ENCODE assay signal across 1 cellular context in the genomic region with DNA sequence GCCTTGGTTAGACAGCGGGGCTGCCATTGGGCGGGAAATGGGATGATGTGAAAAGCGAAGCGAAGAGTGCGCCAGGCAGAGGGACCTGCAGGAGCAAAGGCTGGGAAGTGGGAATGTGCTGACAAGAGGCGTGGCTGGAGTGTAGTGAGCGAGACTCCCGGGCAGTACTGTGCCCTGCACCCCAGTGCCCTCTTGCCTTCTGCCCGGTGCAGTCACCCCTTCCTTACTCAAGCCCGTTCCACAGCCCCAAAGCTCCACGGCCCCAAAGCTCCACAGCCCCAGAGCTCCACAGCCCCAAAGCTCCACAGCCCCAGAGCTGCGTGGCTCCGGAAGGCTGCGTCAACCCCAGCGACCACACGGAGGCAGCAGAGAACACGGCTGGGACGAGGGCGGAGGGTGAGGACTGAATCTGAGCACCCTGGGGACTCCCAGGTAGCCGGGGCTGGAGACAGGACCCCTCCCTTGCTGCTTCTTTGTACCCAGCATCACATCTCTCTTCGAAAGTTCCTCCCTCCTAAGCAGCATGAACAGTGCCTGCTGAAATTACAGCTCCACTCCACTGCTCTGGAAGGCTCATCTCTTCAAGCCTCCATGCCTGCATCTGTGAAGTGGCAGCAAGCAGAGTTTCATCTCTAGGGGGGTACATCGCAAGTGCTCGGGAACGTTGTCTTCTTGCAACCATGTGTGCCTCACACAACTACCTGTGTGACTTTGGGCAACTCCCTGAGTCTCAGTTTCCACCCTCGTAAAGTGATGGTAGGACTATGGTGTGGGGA.
TF ChIP-seq lines count a peak whose summit lies in the region.

No MANE protein-coding gene starts in this region.

TF ChIP-seq in K562, 482 proteins besides CTCF, POLR2A, EP300 and RAD21 (continued from another document and continues in another):
- TF ChIP-seq, protein P1, sequence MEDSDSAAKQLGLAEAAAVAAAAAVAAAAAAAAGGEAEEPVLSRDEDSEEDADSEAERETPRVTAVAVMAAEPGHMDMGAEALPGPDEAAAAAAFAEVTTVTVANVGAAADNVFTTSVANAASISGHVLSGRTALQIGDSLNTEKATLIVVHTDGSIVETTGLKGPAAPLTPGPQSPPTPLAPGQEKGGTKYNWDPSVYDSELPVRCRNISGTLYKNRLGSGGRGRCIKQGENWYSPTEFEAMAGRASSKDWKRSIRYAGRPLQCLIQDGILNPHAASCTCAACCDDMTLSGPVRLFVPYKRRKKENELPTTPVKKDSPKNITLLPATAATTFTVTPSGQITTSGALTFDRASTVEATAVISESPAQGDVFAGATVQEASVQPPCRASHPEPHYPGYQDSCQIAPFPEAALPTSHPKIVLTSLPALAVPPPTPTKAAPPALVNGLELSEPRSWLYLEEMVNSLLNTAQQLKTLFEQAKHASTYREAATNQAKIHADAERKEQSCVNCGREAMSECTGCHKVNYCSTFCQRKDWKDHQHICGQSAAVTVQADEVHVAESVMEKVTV (CRISPR knock-in tag; IDR thresholded peaks at IDR 0.05) = peak; percentile 65; the same call in 1 of the 2 replicates
- TF ChIP-seq ZNF766 (CRISPR knock-in tag; conservative IDR thresholded peaks at IDR 0.05) (no peak), RB1 (IDR thresholded peaks at IDR 0.05; ENCODE audit: low read depth) (peak; percentile 52; the same call in 1 of the 2 replicates), KAT2B (IDR thresholded peaks at IDR 0.05; ENCODE audit: low read depth, low read length) (no peak), ZSCAN32 (CRISPR knock-in tag; IDR thresholded peaks at IDR 0.05) (no peak), ARID2 (IDR thresholded peaks at IDR 0.05) (peak; percentile 51), ATF3 (IDR thresholded peaks at IDR 0.05) (no peak), ATF3 (CRISPR knock-in tag; conservative IDR thresholded peaks at IDR 0.05) (no peak), PRDM10 (IDR thresholded peaks at IDR 0.05; ENCODE audit: partially characterized antibody) (no peak), CREM (IDR thresholded peaks at IDR 0.05; ENCODE audit: low read depth) (peak; percentile 47; the same call in 1 of the 2 replicates), TAL1 (IDR thresholded peaks at IDR 0.05) (no peak), PRPF4 (IDR thresholded peaks at IDR 0.05; ENCODE audit: insufficient read depth, low read depth, low read length, poor library complexity, severe bottlenecking) (no peak), NR4A1 (CRISPR knock-in tag; IDR thresholded peaks at IDR 0.05) (no peak), NR4A1 (tag; IDR thresholded peaks at IDR 0.05) (no peak), MAX (CRISPR knock-in tag; IDR thresholded peaks at IDR 0.05) (0 out of 2 replicates have a peak, but pooled peaks have one; percentile 47), PTRF (tag; IDR thresholded peaks at IDR 0.05) (no peak), MAFF (IDR thresholded peaks at IDR 0.05; ENCODE audit: low read length) (no peak), SIX5 (IDR thresholded peaks at IDR 0.05; ENCODE audit: borderline replicate concordance in 1 of 2, insufficient read depth in 1 of 2, low read depth in 1 of 2, low read length in 2 of 2) (no peak), CREB1 (IDR thresholded peaks at IDR 0.05) (no peak), CREB1 (CRISPR knock-in tag; IDR thresholded peaks at IDR 0.05) (peak; percentile 52; the same call in 1 of the 2 replicates), RAD51 (IDR thresholded peaks at IDR 0.05; ENCODE audit: borderline replicate concordance, low read depth) (no peak), ESRRA (IDR thresholded peaks at IDR 0.05; ENCODE audit: borderline replicate concordance, low read depth) (no peak), HDAC1 (IDR thresholded peaks at IDR 0.05) (no peak), MAZ (CRISPR knock-in tag; conservative IDR thresholded peaks at IDR 0.05 in 1 of 2, IDR thresholded peaks at IDR 0.05 in 1 of 2) (no peak), GTF2E2 (tag; IDR thresholded peaks at IDR 0.05) (no peak), ZFP1 (CRISPR knock-in tag; IDR thresholded peaks at IDR 0.05) (no peak), NCOA1 (IDR thresholded peaks at IDR 0.05; ENCODE audit: low read depth) (no peak), CC2D1A (IDR thresholded peaks at IDR 0.05) (peak; percentile 67; the same call in 1 of the 2 replicates), DNMT1 (IDR thresholded peaks at IDR 0.05) (no peak), DPF2 (IDR thresholded peaks at IDR 0.05) (no peak), ETV1 (tag; conservative IDR thresholded peaks at IDR 0.05; ENCODE audit: low read depth) (no peak), SOX6 (IDR thresholded peaks at IDR 0.05) (no peak), HDAC8 (tag; IDR thresholded peaks at IDR 0.05) (0 out of 2 replicates have a peak, but pooled peaks have one; percentile 33), XRCC5 (IDR thresholded peaks at IDR 0.05; ENCODE audit: low read depth, low read length) (0 out of 2 replicates have a peak, but pooled peaks have one; percentile 12)
- TF ChIP-seq, protein P2, sequence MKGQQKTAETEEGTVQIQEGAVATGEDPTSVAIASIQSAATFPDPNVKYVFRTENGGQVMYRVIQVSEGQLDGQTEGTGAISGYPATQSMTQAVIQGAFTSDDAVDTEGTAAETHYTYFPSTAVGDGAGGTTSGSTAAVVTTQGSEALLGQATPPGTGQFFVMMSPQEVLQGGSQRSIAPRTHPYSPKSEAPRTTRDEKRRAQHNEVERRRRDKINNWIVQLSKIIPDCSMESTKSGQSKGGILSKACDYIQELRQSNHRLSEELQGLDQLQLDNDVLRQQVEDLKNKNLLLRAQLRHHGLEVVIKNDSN (CRISPR knock-in tag; IDR thresholded peaks at IDR 0.05) = no peak
- TF ChIP-seq, protein P3, sequence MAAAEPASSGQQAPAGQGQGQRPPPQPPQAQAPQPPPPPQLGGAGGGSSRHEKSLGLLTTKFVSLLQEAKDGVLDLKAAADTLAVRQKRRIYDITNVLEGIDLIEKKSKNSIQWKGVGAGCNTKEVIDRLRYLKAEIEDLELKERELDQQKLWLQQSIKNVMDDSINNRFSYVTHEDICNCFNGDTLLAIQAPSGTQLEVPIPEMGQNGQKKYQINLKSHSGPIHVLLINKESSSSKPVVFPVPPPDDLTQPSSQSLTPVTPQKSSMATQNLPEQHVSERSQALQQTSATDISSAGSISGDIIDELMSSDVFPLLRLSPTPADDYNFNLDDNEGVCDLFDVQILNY (CRISPR knock-in tag; IDR thresholded peaks at IDR 0.05) = no peak
- TF ChIP-seq, protein P4, sequence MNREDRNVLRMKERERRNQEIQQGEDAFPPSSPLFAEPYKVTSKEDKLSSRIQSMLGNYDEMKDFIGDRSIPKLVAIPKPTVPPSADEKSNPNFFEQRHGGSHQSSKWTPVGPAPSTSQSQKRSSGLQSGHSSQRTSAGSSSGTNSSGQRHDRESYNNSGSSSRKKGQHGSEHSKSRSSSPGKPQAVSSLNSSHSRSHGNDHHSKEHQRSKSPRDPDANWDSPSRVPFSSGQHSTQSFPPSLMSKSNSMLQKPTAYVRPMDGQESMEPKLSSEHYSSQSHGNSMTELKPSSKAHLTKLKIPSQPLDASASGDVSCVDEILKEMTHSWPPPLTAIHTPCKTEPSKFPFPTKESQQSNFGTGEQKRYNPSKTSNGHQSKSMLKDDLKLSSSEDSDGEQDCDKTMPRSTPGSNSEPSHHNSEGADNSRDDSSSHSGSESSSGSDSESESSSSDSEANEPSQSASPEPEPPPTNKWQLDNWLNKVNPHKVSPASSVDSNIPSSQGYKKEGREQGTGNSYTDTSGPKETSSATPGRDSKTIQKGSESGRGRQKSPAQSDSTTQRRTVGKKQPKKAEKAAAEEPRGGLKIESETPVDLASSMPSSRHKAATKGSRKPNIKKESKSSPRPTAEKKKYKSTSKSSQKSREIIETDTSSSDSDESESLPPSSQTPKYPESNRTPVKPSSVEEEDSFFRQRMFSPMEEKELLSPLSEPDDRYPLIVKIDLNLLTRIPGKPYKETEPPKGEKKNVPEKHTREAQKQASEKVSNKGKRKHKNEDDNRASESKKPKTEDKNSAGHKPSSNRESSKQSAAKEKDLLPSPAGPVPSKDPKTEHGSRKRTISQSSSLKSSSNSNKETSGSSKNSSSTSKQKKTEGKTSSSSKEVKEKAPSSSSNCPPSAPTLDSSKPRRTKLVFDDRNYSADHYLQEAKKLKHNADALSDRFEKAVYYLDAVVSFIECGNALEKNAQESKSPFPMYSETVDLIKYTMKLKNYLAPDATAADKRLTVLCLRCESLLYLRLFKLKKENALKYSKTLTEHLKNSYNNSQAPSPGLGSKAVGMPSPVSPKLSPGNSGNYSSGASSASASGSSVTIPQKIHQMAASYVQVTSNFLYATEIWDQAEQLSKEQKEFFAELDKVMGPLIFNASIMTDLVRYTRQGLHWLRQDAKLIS (CRISPR knock-in tag; IDR thresholded peaks at IDR 0.05) = no peak
- TF ChIP-seq, protein P5, sequence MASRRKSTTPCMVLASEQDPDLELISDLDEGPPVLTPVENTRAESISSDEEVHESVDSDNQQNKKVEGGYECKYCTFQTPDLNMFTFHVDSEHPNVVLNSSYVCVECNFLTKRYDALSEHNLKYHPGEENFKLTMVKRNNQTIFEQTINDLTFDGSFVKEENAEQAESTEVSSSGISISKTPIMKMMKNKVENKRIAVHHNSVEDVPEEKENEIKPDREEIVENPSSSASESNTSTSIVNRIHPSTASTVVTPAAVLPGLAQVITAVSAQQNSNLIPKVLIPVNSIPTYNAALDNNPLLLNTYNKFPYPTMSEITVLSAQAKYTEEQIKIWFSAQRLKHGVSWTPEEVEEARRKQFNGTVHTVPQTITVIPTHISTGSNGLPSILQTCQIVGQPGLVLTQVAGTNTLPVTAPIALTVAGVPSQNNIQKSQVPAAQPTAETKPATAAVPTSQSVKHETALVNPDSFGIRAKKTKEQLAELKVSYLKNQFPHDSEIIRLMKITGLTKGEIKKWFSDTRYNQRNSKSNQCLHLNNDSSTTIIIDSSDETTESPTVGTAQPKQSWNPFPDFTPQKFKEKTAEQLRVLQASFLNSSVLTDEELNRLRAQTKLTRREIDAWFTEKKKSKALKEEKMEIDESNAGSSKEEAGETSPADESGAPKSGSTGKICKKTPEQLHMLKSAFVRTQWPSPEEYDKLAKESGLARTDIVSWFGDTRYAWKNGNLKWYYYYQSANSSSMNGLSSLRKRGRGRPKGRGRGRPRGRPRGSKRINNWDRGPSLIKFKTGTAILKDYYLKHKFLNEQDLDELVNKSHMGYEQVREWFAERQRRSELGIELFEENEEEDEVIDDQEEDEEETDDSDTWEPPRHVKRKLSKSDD (conservative IDR thresholded peaks at IDR 0.05; ENCODE audit: low read length) = no peak
- TF ChIP-seq, protein P6, sequence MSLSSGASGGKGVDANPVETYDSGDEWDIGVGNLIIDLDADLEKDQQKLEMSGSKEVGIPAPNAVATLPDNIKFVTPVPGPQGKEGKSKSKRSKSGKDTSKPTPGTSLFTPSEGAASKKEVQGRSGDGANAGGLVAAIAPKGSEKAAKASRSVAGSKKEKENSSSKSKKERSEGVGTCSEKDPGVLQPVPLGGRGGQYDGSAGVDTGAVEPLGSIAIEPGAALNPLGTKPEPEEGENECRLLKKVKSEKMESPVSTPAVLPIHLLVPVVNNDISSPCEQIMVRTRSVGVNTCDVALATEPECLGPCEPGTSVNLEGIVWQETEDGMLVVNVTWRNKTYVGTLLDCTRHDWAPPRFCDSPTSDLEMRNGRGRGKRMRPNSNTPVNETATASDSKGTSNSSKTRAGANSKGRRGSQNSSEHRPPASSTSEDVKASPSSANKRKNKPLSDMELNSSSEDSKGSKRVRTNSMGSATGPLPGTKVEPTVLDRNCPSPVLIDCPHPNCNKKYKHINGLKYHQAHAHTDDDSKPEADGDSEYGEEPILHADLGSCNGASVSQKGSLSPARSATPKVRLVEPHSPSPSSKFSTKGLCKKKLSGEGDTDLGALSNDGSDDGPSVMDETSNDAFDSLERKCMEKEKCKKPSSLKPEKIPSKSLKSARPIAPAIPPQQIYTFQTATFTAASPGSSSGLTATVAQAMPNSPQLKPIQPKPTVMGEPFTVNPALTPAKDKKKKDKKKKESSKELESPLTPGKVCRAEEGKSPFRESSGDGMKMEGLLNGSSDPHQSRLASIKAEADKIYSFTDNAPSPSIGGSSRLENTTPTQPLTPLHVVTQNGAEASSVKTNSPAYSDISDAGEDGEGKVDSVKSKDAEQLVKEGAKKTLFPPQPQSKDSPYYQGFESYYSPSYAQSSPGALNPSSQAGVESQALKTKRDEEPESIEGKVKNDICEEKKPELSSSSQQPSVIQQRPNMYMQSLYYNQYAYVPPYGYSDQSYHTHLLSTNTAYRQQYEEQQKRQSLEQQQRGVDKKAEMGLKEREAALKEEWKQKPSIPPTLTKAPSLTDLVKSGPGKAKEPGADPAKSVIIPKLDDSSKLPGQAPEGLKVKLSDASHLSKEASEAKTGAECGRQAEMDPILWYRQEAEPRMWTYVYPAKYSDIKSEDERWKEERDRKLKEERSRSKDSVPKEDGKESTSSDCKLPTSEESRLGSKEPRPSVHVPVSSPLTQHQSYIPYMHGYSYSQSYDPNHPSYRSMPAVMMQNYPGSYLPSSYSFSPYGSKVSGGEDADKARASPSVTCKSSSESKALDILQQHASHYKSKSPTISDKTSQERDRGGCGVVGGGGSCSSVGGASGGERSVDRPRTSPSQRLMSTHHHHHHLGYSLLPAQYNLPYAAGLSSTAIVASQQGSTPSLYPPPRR (CRISPR knock-in tag; IDR thresholded peaks at IDR 0.05; ENCODE audit: borderline replicate concordance) = no peak
